ENCODE assay signal across 2 cellular contexts in the genomic region with DNA sequence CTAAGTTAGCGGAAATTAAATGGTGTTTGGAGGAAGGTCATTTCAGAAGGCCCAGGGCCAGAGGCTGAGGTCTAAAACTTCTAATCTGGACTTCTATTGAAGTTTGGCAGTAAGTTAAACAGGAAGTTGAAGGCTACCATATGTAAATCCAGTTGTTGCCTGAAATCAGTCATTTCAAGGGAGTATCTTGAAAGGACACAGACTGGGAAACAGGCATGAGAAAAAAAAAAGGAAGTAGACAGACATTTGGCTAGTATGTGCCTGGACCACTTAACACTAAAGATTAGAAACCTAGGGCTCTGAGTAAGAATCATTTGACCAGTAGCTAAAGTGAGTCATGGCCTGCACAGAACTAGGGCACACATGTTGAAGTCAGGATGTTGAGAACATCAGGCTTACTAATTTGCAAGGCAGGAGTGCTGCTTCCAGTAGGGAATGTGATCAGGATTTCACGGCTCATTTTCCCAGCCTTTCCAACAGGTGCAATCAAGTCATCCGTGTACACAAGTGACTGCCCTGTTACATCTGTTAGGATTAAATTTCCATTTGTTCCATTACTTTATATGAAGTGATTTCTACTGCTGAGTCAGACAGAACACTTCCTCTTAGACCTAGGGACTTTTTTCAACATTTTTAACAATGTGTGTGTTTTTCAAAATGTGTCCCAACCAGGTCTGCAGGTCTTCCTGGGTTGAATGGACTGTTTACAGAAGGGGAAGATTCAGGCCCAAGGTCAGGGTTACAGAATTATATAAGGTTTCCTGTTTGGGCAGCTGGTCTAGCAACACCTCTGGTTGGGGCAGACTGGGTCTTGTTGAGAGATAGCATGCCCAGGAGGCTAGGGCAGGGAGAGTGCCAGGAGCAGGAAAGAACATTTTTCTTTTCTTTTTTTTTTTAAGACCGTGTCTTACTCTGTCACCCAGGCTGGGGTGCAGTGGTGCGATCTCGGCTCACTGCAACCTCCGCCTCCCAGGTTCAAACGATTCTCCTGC.
TF ChIP-seq lines count a peak whose summit lies in the region.

No MANE protein-coding gene starts in this region.

TF ChIP-seq in HEK293, 187 proteins besides CTCF, POLR2A, EP300 and RAD21 (continued from another document and continues in another):
- TF ChIP-seq ZNF394 (tag by site-specific recombination; IDR thresholded peaks at IDR 0.05; ENCODE audit: borderline replicate concordance) (peak; percentile 81), ZFP41 (tag by site-specific recombination; IDR thresholded peaks at IDR 0.05; ENCODE audit: borderline replicate concordance) (no peak), ZNF639 (tag by site-specific recombination; IDR thresholded peaks at IDR 0.05) (peak; percentile 55; the same call in 1 of the 2 replicates), ZNF114 (tag by site-specific recombination; IDR thresholded peaks at IDR 0.05) (no peak), SCRT2 (tag by site-specific recombination; IDR thresholded peaks at IDR 0.05) (peak; percentile 99), PRDM10 (tag by site-specific recombination; IDR thresholded peaks at IDR 0.05) (0 out of 2 replicates have a peak, but pooled peaks have one; percentile 18), ZFP69B (tag by site-specific recombination; IDR thresholded peaks at IDR 0.05) (0 out of 2 replicates have a peak, but pooled peaks have one; percentile 24), SP3 (tag by site-specific recombination; IDR thresholded peaks at IDR 0.05) (peak; percentile 57; the same call in 1 of the 2 replicates), ZBTB21 (tag by site-specific recombination; IDR thresholded peaks at IDR 0.05) (0 out of 2 replicates have a peak, but pooled peaks have one; percentile 28), ZNF677 (tag by site-specific recombination; IDR thresholded peaks at IDR 0.05) (no peak), ZBTB48 (tag by site-specific recombination; IDR thresholded peaks at IDR 0.05) (peak; percentile 94), ZXDB (tag by site-specific recombination; IDR thresholded peaks at IDR 0.05) (peak; percentile 51; the same call in 1 of the 2 replicates), ZNF398 (tag by site-specific recombination; IDR thresholded peaks at IDR 0.05) (0 out of 2 replicates have a peak, but pooled peaks have one; percentile 26), ZNF311 (tag by site-specific recombination; IDR thresholded peaks at IDR 0.05; ENCODE audit: borderline replicate concordance) (no peak), ZNF629 (tag by site-specific recombination; IDR thresholded peaks at IDR 0.05) (peak; percentile 87), INSM2 (tag by site-specific recombination; IDR thresholded peaks at IDR 0.05) (peak; percentile 88), ZNF501 (tag by site-specific recombination; IDR thresholded peaks at IDR 0.05) (peak; percentile 46; the same call in 1 of the 2 replicates), GFI1B (tag by site-specific recombination; IDR thresholded peaks at IDR 0.05) (peak; percentile 70)

TF ChIP-seq in liver, 16 proteins besides CTCF, POLR2A, EP300 and RAD21 (continued from another document):
- peak; percentile 34 for TF ChIP-seq FOXA2 (IDR thresholded peaks at IDR 0.05)
- TF ChIP-seq, protein P1, sequence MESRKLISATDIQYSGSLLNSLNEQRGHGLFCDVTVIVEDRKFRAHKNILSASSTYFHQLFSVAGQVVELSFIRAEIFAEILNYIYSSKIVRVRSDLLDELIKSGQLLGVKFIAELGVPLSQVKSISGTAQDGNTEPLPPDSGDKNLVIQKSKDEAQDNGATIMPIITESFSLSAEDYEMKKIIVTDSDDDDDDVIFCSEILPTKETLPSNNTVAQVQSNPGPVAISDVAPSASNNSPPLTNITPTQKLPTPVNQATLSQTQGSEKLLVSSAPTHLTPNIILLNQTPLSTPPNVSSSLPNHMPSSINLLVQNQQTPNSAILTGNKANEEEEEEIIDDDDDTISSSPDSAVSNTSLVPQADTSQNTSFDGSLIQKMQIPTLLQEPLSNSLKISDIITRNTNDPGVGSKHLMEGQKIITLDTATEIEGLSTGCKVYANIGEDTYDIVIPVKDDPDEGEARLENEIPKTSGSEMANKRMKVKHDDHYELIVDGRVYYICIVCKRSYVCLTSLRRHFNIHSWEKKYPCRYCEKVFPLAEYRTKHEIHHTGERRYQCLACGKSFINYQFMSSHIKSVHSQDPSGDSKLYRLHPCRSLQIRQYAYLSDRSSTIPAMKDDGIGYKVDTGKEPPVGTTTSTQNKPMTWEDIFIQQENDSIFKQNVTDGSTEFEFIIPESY (IDR thresholded peaks at IDR 0.05) = no peak
- TF ChIP-seq RXRA (IDR thresholded peaks at IDR 0.05) = peak; percentile 55 to 75
- peak; percentile 70 for TF ChIP-seq NR2F2 (IDR thresholded peaks at IDR 0.05)
- TF ChIP-seq TAF1 (conservative IDR thresholded peaks at IDR 0.05) = no peak
- TF ChIP-seq GABPA (IDR thresholded peaks at IDR 0.05 in 1 of 2, conservative IDR thresholded peaks at IDR 0.05 in 1 of 2) = no peak
- peak; percentile 48 to 66 for TF ChIP-seq JUND (IDR thresholded peaks at IDR 0.05)
TF ChIP-seq in liver: peak in this region for 6.
